In genomic region chr3:49277357-49277723, GRCh38 we compare ENCODE assay signal across 1 cellular context.
TF ChIP-seq lines count a peak whose summit lies in the region.

No MANE protein-coding gene starts in this region.

TF ChIP-seq in GM23338, 12 proteins besides CTCF, POLR2A, EP300 and RAD21 (continued from another document):
- TF ChIP-seq REST (IDR thresholded peaks at IDR 0.05; ENCODE audit: unreplicated experiment) (no peak), CREB1 (CRISPR knock-in tag; IDR thresholded peaks at IDR 0.05; ENCODE audit: low read depth) (no peak), EZH2phosphoT487 (IDR thresholded peaks at IDR 0.05; ENCODE audit: unreplicated experiment) (no peak), EZH2 (IDR thresholded peaks at IDR 0.05; ENCODE audit: low read depth, unreplicated experiment) (no peak), JUNB (IDR thresholded peaks at IDR 0.05; ENCODE audit: unreplicated experiment) (no peak), POLR2AphosphoS5 (IDR thresholded peaks at IDR 0.05; ENCODE audit: low read depth) (no peak)
TF ChIP-seq in GM23338: peak in this region for 0.
